Comparison of ENCODE assay signal across 8 cellular contexts in the genomic region with DNA sequence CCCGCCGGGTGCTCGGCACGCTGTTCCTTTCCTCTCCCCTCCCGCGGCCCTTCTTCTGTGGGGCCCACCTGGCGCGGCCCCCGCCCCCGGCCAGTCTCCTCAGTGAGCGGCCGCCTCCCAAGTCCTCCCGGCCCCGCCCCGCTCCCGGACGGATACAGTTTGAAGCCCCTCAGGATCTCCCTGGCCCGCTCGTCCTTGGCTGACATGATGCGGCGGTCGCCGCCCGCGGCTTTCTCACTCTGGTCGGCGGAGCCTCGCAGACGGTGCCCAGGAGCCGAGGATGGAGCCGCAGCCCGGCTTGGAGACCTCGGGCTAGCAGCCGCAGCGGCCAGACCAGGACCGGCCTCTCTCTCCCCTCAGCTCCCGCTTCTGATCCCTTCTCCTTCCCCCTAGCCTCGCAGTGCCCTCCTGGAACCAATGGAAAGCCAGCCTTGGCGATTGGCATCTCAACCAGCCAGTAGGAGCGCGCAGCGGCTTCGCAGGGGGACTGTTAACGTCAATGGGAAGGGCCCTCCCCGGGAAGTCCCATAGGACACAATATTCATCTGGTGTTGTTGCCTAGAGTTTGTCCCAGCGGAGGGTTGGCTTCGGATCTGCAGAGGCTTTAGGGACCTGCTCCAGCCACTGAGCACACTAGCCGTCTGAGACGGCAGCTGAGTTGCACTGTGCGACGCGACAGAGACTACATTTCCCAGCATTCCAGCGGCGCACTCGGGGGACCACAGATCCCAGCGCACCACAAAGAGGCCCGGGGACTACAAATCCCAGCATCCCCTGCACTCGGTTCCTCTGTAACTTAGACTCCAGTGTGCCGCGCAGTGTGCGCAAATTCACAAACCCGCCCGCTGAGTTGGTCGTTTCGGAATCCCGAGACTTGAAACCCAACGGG. TPM values are rescaled to one million over a fixed set of nuclear protein-coding genes. Genes with fewer than 3 reads are reported as not detected.
DNase-seq lines count a peak whose midpoint lies in the region; ATAC-seq lines count a peak whose summit lies in the region.

A gene (minus strand): TSS at position 374 of the 889 bp plus-strand sequence. CDS start 168 bp downstream, at position 206.

- peaks cover 45 to 51% (median 51%) of the 10 kb centered on the region in 3 donors for H3K4me1 Mint-ChIP-seq in IgD-negative memory B cell

- no peaks in the 10 kb centered on the region for H3K27me3 Mint-ChIP-seq in IgD-negative memory B cell

- no peaks in the 10 kb centered on the region for H3K36me3 Mint-ChIP-seq in IgD-negative memory B cell

- peak within 1 kb of the TSS; percentile 95 to 99 (median 98) for H3K27ac Mint-ChIP-seq in IgD-negative memory B cell

- ATAC-seq in GM21529 (IDR thresholded peaks at IDR 0.05; ENCODE audit: unreplicated experiment), result peak; percentile 89

- peak within 1 kb of the TSS; percentile 95 to 100 (median 98) for H3K4me3 Mint-ChIP-seq in IgD-negative memory B cell

- H3K9me3 Mint-ChIP-seq in IgD-negative memory B cell, result no peaks in the 10 kb centered on the region

- DNase-seq in DMS 273 treated with DMSO at 0.1 percent for 48 hours (lab: John Stamatoyannopoulos, UW) (peak; percentile 96), OCI-M2 (lab: John Stamatoyannopoulos, UW; ENCODE audit: unreplicated experiment) (peak; percentile 90), activated T-cell treated with anti-CD3 and anti-CD28 coated beads for 4 hours (peak; percentile 94), epidermal melanocyte (ENCODE audit: insufficient read length, low spot score) (peak; percentile 99), middle frontal gyrus (ENCODE audit: extremely low spot score, low spot score) (peak; percentile 99)
- peak; percentile 92 to 96 for DNase-seq in stimulated activated CD8-positive, alpha-beta memory T cell treated with anti-CD3 and anti-CD28 coated beads, Interleukin-2, amount 100 ng/mL, for 48 hours (ENCODE audit: low read depth in 2 of 2)

RNA-seq across cellular contexts. Expression of the gene that starts here (rescaled TPM):
- 68.2 TPM for polyA plus RNA-seq in IgD-negative memory B cell

Comparison
In these comparisons a context has a peak if more than half of its experiments do, and no peak if none do; other contexts are left out.
1. Peak in every context shown above with its lines: DNase-seq and ATAC-seq.